In the genomic region with DNA sequence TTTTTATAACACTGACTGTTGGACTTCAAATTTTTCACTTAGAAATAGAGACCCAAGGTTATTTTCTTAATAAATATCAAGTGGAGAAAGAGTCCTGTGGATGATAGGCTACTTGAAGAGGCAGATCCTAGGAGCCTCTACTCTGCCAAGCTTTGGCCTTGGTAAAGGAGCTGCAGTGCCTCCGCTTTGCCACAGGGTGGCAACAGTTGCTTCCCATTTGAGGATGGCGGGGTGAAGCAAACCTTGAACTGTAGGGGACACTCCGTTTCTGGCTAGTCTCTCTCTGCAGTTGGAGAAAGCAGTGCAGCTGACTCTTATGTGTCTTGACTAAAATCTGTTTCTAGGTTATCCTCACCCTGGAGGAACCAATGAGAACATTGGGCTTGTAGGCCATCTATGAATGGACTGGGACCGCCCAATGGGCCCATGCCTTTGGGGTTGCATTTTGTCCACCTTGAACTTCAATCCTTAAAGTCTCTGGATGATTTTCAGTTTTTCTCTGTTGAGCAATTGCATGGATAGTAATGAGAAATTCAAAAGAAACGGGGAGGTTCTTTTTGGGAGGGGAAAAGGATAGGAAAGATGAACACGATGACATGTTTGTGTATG, we compare ENCODE assay signal across 1 cellular context.
A peak's percentile ranks its signal among the peaks of the same experiment; 100 is the strongest.
TF ChIP-seq lines count a peak whose summit lies in the region.

No MANE protein-coding gene starts in this region.

TF ChIP-seq in K562, 482 proteins besides CTCF, POLR2A, EP300 and RAD21 (continued from another document):
- peak in 1 of 3 experiments; percentile 39 for TF ChIP-seq YY1 (IDR thresholded peaks at IDR 0.05; ENCODE audit: borderline replicate concordance in 1 of 3, control insufficient read depth in 1 of 3, extremely low read depth in 1 of 3, insufficient read depth in 3 of 3, insufficient read length in 1 of 3, insufficient replicate concordance in 2 of 3, low read depth in 1 of 3, low read length in 2 of 3)
- TF ChIP-seq, protein P1, sequence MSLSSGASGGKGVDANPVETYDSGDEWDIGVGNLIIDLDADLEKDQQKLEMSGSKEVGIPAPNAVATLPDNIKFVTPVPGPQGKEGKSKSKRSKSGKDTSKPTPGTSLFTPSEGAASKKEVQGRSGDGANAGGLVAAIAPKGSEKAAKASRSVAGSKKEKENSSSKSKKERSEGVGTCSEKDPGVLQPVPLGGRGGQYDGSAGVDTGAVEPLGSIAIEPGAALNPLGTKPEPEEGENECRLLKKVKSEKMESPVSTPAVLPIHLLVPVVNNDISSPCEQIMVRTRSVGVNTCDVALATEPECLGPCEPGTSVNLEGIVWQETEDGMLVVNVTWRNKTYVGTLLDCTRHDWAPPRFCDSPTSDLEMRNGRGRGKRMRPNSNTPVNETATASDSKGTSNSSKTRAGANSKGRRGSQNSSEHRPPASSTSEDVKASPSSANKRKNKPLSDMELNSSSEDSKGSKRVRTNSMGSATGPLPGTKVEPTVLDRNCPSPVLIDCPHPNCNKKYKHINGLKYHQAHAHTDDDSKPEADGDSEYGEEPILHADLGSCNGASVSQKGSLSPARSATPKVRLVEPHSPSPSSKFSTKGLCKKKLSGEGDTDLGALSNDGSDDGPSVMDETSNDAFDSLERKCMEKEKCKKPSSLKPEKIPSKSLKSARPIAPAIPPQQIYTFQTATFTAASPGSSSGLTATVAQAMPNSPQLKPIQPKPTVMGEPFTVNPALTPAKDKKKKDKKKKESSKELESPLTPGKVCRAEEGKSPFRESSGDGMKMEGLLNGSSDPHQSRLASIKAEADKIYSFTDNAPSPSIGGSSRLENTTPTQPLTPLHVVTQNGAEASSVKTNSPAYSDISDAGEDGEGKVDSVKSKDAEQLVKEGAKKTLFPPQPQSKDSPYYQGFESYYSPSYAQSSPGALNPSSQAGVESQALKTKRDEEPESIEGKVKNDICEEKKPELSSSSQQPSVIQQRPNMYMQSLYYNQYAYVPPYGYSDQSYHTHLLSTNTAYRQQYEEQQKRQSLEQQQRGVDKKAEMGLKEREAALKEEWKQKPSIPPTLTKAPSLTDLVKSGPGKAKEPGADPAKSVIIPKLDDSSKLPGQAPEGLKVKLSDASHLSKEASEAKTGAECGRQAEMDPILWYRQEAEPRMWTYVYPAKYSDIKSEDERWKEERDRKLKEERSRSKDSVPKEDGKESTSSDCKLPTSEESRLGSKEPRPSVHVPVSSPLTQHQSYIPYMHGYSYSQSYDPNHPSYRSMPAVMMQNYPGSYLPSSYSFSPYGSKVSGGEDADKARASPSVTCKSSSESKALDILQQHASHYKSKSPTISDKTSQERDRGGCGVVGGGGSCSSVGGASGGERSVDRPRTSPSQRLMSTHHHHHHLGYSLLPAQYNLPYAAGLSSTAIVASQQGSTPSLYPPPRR (CRISPR knock-in tag; IDR thresholded peaks at IDR 0.05; ENCODE audit: borderline replicate concordance) = no peak
- no peak for TF ChIP-seq TCF7L2 (IDR thresholded peaks at IDR 0.05; ENCODE audit: low read depth, low read length)
- no peak for TF ChIP-seq HMG20B (CRISPR knock-in tag; IDR thresholded peaks at IDR 0.05)
- TF ChIP-seq XRCC5 (IDR thresholded peaks at IDR 0.05; ENCODE audit: low read depth, low read length) = 0 out of 2 replicates have a peak, but pooled peaks have one; percentile 43
- TF ChIP-seq, protein P2, sequence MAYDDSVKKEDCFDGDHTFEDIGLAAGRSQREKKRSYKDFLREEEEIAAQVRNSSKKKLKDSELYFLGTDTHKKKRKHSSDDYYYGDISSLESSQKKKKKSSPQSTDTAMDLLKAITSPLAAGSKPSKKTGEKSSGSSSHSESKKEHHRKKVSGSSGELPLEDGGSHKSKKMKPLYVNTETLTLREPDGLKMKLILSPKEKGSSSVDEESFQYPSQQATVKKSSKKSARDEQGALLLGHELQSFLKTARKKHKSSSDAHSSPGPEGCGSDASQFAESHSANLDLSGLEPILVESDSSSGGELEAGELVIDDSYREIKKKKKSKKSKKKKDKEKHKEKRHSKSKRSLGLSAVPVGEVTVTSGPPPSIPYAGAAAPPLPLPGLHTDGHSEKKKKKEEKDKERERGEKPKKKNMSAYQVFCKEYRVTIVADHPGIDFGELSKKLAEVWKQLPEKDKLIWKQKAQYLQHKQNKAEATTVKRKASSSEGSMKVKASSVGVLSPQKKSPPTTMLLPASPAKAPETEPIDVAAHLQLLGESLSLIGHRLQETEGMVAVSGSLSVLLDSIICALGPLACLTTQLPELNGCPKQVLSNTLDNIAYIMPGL (CRISPR knock-in tag; IDR thresholded peaks at IDR 0.05) = no peak
- 0 out of 2 replicates have a peak, but pooled peaks have one; percentile 14 for TF ChIP-seq PHF21A (IDR thresholded peaks at IDR 0.05; ENCODE audit: borderline replicate concordance, low read depth)
- TF ChIP-seq, protein P3, sequence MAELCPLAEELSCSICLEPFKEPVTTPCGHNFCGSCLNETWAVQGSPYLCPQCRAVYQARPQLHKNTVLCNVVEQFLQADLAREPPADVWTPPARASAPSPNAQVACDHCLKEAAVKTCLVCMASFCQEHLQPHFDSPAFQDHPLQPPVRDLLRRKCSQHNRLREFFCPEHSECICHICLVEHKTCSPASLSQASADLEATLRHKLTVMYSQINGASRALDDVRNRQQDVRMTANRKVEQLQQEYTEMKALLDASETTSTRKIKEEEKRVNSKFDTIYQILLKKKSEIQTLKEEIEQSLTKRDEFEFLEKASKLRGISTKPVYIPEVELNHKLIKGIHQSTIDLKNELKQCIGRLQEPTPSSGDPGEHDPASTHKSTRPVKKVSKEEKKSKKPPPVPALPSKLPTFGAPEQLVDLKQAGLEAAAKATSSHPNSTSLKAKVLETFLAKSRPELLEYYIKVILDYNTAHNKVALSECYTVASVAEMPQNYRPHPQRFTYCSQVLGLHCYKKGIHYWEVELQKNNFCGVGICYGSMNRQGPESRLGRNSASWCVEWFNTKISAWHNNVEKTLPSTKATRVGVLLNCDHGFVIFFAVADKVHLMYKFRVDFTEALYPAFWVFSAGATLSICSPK (IDR thresholded peaks at IDR 0.05; ENCODE audit: borderline replicate concordance) = no peak
- no peak for TF ChIP-seq MTA3 (IDR thresholded peaks at IDR 0.05; ENCODE audit: borderline replicate concordance)
- no peak for TF ChIP-seq SAP30 (IDR thresholded peaks at IDR 0.05; ENCODE audit: borderline replicate concordance, insufficient read depth, low read depth, low read length, poor library complexity, severe bottlenecking)
- peak; percentile 56; the same call in 1 of the 2 replicates for TF ChIP-seq RB1 (IDR thresholded peaks at IDR 0.05; ENCODE audit: low read depth)
- TF ChIP-seq FIP1L1 (IDR thresholded peaks at IDR 0.05; ENCODE audit: low read depth, low read length, poor library complexity, severe bottlenecking) = no peak
- no peak for TF ChIP-seq CEBPG (CRISPR knock-in tag; IDR thresholded peaks at IDR 0.05)
- peak in 1 of 2 experiments; percentile 6; a peak in 1 of 4 replicates for TF ChIP-seq CEBPG (tag; conservative IDR thresholded peaks at IDR 0.05 in 1 of 2, IDR thresholded peaks at IDR 0.05 in 1 of 2)
- no peak for TF ChIP-seq ADNP (tag; IDR thresholded peaks at IDR 0.05)
- TF ChIP-seq, protein P4, sequence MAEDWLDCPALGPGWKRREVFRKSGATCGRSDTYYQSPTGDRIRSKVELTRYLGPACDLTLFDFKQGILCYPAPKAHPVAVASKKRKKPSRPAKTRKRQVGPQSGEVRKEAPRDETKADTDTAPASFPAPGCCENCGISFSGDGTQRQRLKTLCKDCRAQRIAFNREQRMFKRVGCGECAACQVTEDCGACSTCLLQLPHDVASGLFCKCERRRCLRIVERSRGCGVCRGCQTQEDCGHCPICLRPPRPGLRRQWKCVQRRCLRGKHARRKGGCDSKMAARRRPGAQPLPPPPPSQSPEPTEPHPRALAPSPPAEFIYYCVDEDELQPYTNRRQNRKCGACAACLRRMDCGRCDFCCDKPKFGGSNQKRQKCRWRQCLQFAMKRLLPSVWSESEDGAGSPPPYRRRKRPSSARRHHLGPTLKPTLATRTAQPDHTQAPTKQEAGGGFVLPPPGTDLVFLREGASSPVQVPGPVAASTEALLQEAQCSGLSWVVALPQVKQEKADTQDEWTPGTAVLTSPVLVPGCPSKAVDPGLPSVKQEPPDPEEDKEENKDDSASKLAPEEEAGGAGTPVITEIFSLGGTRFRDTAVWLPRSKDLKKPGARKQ (CRISPR knock-in tag; IDR thresholded peaks at IDR 0.05) = no peak
- TF ChIP-seq HSF4 (CRISPR knock-in tag; IDR thresholded peaks at IDR 0.05; ENCODE audit: borderline replicate concordance) = no peak
- TF ChIP-seq ZNF347 (CRISPR knock-in tag; IDR thresholded peaks at IDR 0.05; ENCODE audit: low read depth) = no peak
- 0 out of 2 replicates have a peak, but pooled peaks have one; percentile 23 for TF ChIP-seq KLF16 (IDR thresholded peaks at IDR 0.05)
- TF ChIP-seq, protein P5, sequence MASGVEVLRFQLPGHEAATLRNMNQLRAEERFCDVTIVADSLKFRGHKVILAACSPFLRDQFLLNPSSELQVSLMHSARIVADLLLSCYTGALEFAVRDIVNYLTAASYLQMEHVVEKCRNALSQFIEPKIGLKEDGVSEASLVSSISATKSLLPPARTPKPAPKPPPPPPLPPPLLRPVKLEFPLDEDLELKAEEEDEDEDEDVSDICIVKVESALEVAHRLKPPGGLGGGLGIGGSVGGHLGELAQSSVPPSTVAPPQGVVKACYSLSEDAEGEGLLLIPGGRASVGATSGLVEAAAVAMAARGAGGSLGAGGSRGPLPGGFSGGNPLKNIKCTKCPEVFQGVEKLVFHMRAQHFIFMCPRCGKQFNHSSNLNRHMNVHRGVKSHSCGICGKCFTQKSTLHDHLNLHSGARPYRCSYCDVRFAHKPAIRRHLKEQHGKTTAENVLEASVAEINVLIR (CRISPR knock-in tag; IDR thresholded peaks at IDR 0.05) = no peak
TF ChIP-seq in K562: peak in this region for 7.
